Comparison of ENCODE assay signal across 22 cellular contexts in the genomic region with DNA sequence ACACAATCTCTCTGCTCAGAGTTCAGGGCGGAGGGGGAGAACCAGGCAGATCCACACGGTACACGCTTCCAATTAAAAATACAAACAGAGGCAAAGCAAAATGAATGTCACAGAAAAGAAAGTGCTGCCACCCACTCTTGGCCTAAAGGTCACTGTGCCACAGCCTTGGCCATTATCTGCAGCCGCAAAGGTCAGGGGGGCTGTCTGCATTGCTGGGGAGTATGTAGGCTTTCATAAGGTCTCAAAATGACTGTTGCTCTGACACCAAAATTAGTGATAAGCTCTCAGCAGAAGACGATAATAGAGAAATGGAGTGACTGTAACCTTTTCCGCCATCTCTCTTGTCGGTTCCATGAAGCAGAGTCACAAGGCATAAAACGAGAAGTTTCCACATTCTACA.
DNase-seq lines count a peak whose midpoint lies in the region; ATAC-seq and TF ChIP-seq lines count a peak whose summit lies in the region.
"Had no signal": no experiment of that assay in that cellular context is flagged by ENCODE, and none has a peak within 500 bp of the region (broad histone marks: within the 10 kb centered on the region; RNA-seq: fewer than 3 reads in every experiment).

No MANE protein-coding gene starts in this region.

- CTCF ChIA-PET in activated CD4-positive, alpha-beta T cell treated with anti-CD3 and anti-CD28 coated beads for 36 hours (lab: Charles Lee) = interaction anchor here (1.6 kb wide), 1 partner anchor 12 kb away, joined by 8 read pairs; no protein-coding TSS in a partner anchor

- in situ Hi-C loops in GM13976 (cut with MboI; ENCODE audit: low sequenced_read_pairs, unreplicated experiment) = no loop called here

- no peak overlapping the region for H3K4me3 Mint-ChIP-seq in activated CD4-positive, alpha-beta T cell treated with anti-CD3 and anti-CD28 coated beads for 36 hours
- H3K4me3 Mint-ChIP-seq in endothelial cell (ENCODE audit: unreplicated experiment) = peak overlapping the region; percentile 14
- H3K4me3 Mint-ChIP-seq: GM23338, H9 had no signal

- peak; percentile 33 for DNase-seq in activated CD4-positive, alpha-beta T cell treated with anti-CD3 and anti-CD28 coated beads for 48 hours
- no peak for DNase-seq in activated CD4-positive, alpha-beta T cell treated with anti-CD3 and anti-CD28 coated beads for 36 hours
- peak; percentile 14 for DNase-seq in stimulated activated naive CD4-positive, alpha-beta T cell treated with Interleukin-2 at 50 U/mL for 16 hours (lab: John Stamatoyannopoulos, UW)
- DNase-seq in stimulated activated naive CD4-positive, alpha-beta T cell (lab: John Stamatoyannopoulos, UW) = no peak
- DNase-seq in endothelial cell (ENCODE audit: low spot score) = no peak
- no peak for DNase-seq in T-helper 1 cell
- DNase-seq in GM13976 (ENCODE audit: low spot score) = no peak
- DNase-seq: 8988T, ACHN, H9, IMR-90, KG1, MG63, NCI-H1105 treated with DMSO at 0.1 percent for 48 hours, NCI-H146, NCI-H1930, NCI-H2107, NCI-H524, NCI-H748 treated with DMSO at 0.1 percent for 48 hours, PC-3 had no signal

- POLR2A ChIA-PET in activated CD4-positive, alpha-beta T cell treated with anti-CD3 and anti-CD28 coated beads for 36 hours (lab: Charles Lee) = no interaction called here

- ATAC-seq in activated CD4-positive, alpha-beta T cell treated with anti-CD3 and anti-CD28 coated beads for 36 hours = no peak
- no peak for ATAC-seq in HG03432 (IDR thresholded peaks at IDR 0.05; ENCODE audit: unreplicated experiment)
- ATAC-seq: GM23338, PC-3 had no signal

- no peak overlapping the region for H3K27ac Mint-ChIP-seq in activated CD4-positive, alpha-beta T cell treated with anti-CD3 and anti-CD28 coated beads for 36 hours
- H3K27ac Mint-ChIP-seq in endothelial cell (ENCODE audit: unreplicated experiment) = no peak overlapping the region
- H3K27ac Mint-ChIP-seq: GM23338 had no signal

- H3K9me3 Mint-ChIP-seq in activated CD4-positive, alpha-beta T cell treated with anti-CD3 and anti-CD28 coated beads for 36 hours (ENCODE audit: low read depth) = no peaks in the 10 kb centered on the region
- no peaks in the 10 kb centered on the region for H3K9me3 Mint-ChIP-seq in endothelial cell (ENCODE audit: unreplicated experiment)
- H3K9me3 Mint-ChIP-seq: GM23338, H9 had no signal

- intact Hi-C loops in activated CD4-positive, alpha-beta T cell treated with anti-CD3 and anti-CD28 coated beads for 36 hours (cut with DNase I, micrococcal nuclease) = no loop called here

- peaks cover 6% of the 10 kb centered on the region for H3K27me3 Mint-ChIP-seq in activated CD4-positive, alpha-beta T cell treated with anti-CD3 and anti-CD28 coated beads for 36 hours
- H3K27me3 Mint-ChIP-seq in endothelial cell (ENCODE audit: unreplicated experiment) = peaks cover 3% of the 10 kb centered on the region

- H3K4me1 Mint-ChIP-seq in activated CD4-positive, alpha-beta T cell treated with anti-CD3 and anti-CD28 coated beads for 36 hours = peaks cover 71% of the 10 kb centered on the region
- H3K4me1 Mint-ChIP-seq in endothelial cell (ENCODE audit: unreplicated experiment) = peaks cover 11% of the 10 kb centered on the region

- TF ChIP-seq CTCF in endothelial cell (IDR thresholded peaks at IDR 0.05; ENCODE audit: unreplicated experiment) (no peak), GM13976 (IDR thresholded peaks at IDR 0.05; ENCODE audit: borderline replicate concordance, control extremely low read depth, extremely low read depth, insufficient read depth, missing control alignments) (no peak)

- H3K36me3 Mint-ChIP-seq in activated CD4-positive, alpha-beta T cell treated with anti-CD3 and anti-CD28 coated beads for 36 hours (ENCODE audit: low read depth) = no peaks in the 10 kb centered on the region
- peaks cover 10% of the 10 kb centered on the region for H3K36me3 Mint-ChIP-seq in endothelial cell (ENCODE audit: low read depth, unreplicated experiment)

Comparison
In these comparisons a context has a peak if more than half of its experiments do, and no peak if none do; other contexts are left out.
1. DNase-seq: peak in activated CD4-positive, alpha-beta T cell treated with anti-CD3 and anti-CD28 coated beads for 48 hours (single experiment) and stimulated activated naive CD4-positive, alpha-beta T cell treated with Interleukin-2 at 50 U/mL for 16 hours (single experiment); none in activated CD4-positive, alpha-beta T cell treated with anti-CD3 and anti-CD28 coated beads for 36 hours (single experiment), stimulated activated naive CD4-positive, alpha-beta T cell (0 of 6), endothelial cell (single experiment), T-helper 1 cell (0 of 5) and GM13976 (single experiment).